ENCODE assay signal across 15 cellular contexts in genomic region chr2:9008951-9009664, GRCh38.
"Had no signal": no experiment of that assay in that cellular context is flagged by ENCODE, and none has a peak within 500 bp of the region (broad histone marks: within the 10 kb centered on the region; RNA-seq: fewer than 3 reads in every experiment).

No MANE protein-coding gene starts in this region.

- ATAC-seq: activated CD8-positive, alpha-beta T cell treated with anti-CD3 and anti-CD28 coated beads for 36 hours; stimulated activated effector memory CD8-positive, alpha-beta T cell treated with anti-CD3 and anti-CD28 coated beads, Interleukin-12 subunit alpha, Interleukin-12 subunit beta, amount 100 ng/mL, for 72 hours; WTC11 had no signal

- H3K27me3 ChIP-seq: brain microvascular endothelial cell, ovary, thyroid gland, uterus had no signal

- H3K4me1 ChIP-seq: uterus had no signal

- H3K36me3 ChIP-seq: brain microvascular endothelial cell, ovary, thyroid gland, uterus had no signal

- H3K9me3 ChIP-seq: ovary, thyroid gland, uterus had no signal

- DNase-seq: activated CD4-positive, alpha-beta T cell treated with anti-CD3 and anti-CD28 coated beads for 4 hours; activated CD8-positive, alpha-beta memory T cell treated with anti-CD3 and anti-CD28 coated beads, Interleukin-2, amount 50 U/mL, for 4 hours; activated CD8-positive, alpha-beta T cell treated with anti-CD3 and anti-CD28 coated beads for 36 hours; activated naive CD8-positive, alpha-beta T cell treated with anti-CD3 and anti-CD28 coated beads for 36 hours; amygdala; brain microvascular endothelial cell; dermis blood vessel endothelial cell; endodermal cell; erythroblast; ovary; T-helper 2 cell; thyroid gland; uterus had no signal

- H3K4me3 ChIP-seq: ovary, thyroid gland, uterus had no signal

- H3K27ac ChIP-seq: brain microvascular endothelial cell, ovary, thyroid gland, uterus had no signal
